34 cellular contexts compared by ENCODE assay signal in genomic region chr19:38412961-38413360, GRCh38. TPM values are rescaled to one million over a fixed set of nuclear protein-coding genes. Genes with fewer than 3 reads are reported as not detected.
"Had no signal": no experiment of that assay in that cellular context is flagged by ENCODE, and none has a peak within 500 bp of the region (broad histone marks: within the 10 kb centered on the region; RNA-seq: fewer than 3 reads in every experiment).

No MANE protein-coding gene starts in this region.

- H3K27ac Mint-ChIP-seq: activated naive CD8-positive, alpha-beta T cell; brain; mesothelial cell of epicardium; stimulated activated naive B cell treated with anti-CD40 and anti-IgM and Interleukin-4, amounts not matched to agents 10 μg/mL and 1 μg/mL and 100 μg/mL, for 72 hours; T-helper 1 cell treated with Interleukin-12 subunit alpha and Interleukin-12 subunit beta and Interleukin-4 antibody, amounts not matched to agents 30 μg/mL and 1 μg/mL, for 36 hours had no signal

- H3K36me3 ChIP-seq: adrenal gland, cardiac muscle cell, colonic mucosa, thyroid gland, vagina had no signal

- H3K9me3 ChIP-seq: adrenal gland, colonic mucosa, psoas muscle, stomach, thyroid gland, upper lobe of left lung, vagina had no signal

- H3K36me3 Mint-ChIP-seq: activated naive CD8-positive, alpha-beta T cell had no signal

- H3K4me3 ChIP-seq: adrenal gland, cardiac muscle cell, colonic mucosa, psoas muscle, smooth muscle cell, stomach, thyroid gland, upper lobe of left lung, vagina had no signal

- H3K9me3 Mint-ChIP-seq: brain; mesothelial cell of epicardium; naive thymus-derived CD4-positive, alpha-beta T cell; stimulated activated naive B cell treated with anti-CD40 and anti-IgM and Interleukin-4, amounts not matched to agents 10 μg/mL and 1 μg/mL and 100 μg/mL, for 72 hours; T-helper 1 cell treated with Interleukin-12 subunit alpha and Interleukin-12 subunit beta and Interleukin-4 antibody, amounts not matched to agents 30 μg/mL and 1 μg/mL, for 36 hours had no signal

- ATAC-seq: naive thymus-derived CD4-positive, alpha-beta T cell; psoas muscle; stimulated activated naive B cell treated with anti-CD40 and anti-IgM and Interleukin-4, amounts not matched to agents 10 μg/mL and 1 μg/mL and 100 μg/mL, for 72 hours had no signal

- H3K27me3 ChIP-seq: adrenal gland, cardiac muscle cell, colonic mucosa, thyroid gland, upper lobe of left lung, vagina had no signal

- H3K4me1 ChIP-seq: colonic mucosa, psoas muscle had no signal

- H3K4me3 Mint-ChIP-seq: activated naive CD8-positive, alpha-beta T cell; brain; mesothelial cell of epicardium; naive thymus-derived CD4-positive, alpha-beta T cell; stimulated activated naive B cell treated with anti-CD40 and anti-IgM and Interleukin-4, amounts not matched to agents 10 μg/mL and 1 μg/mL and 100 μg/mL, for 72 hours; T-helper 1 cell treated with Interleukin-12 subunit alpha and Interleukin-12 subunit beta and Interleukin-4 antibody, amounts not matched to agents 30 μg/mL and 1 μg/mL, for 36 hours had no signal

- H3K27ac ChIP-seq: adrenal gland, cardiac muscle cell, colonic mucosa, epithelial cell of prostate, parathyroid adenoma, psoas muscle, stomach, thyroid gland, upper lobe of left lung, vagina had no signal

- DNase-seq: activated CD4-positive, alpha-beta T cell treated with anti-CD3 and anti-CD28 coated beads for 48 hours; activated CD4-positive, alpha-beta T cell treated with anti-CD3 and anti-CD28 coated beads, Interleukin-2, amount 50 U/mL, for 48 hours; activated CD8-positive, alpha-beta memory T cell treated with anti-CD3 and anti-CD28 coated beads for 24 hours; activated effector memory CD4-positive, alpha-beta T cell treated with Interleukin-2 at 50 U/mL for 16 hours; activated naive CD4-positive, alpha-beta T cell treated with Interleukin-2 at 50 U/mL for 16 hours; adrenal gland; aorta; cerebellar nuclear complex; colonic mucosa; effector CD8-positive, alpha-beta T cell; islet precursor cell; mammary epithelial cell; naive thymus-derived CD4-positive, alpha-beta T cell; occipital lobe; psoas muscle; stimulated activated CD4-positive, alpha-beta T cell treated with anti-CD3 and anti-CD28 coated beads, Interleukin-1b, Interleukin-23, amount 100 ng/mL, for 48 hours; stimulated activated CD4-positive, alpha-beta T cell treated with anti-CD3 and anti-CD28 coated beads, Interleukin-4, amount 100 ng/mL, for 4 hours; stimulated activated CD8-positive, alpha-beta memory T cell treated with anti-CD3 and anti-CD28 coated beads, Interleukin-4, amount 100 ng/mL, for 48 hours; stimulated activated naive B cell treated with anti-CD40 and anti-IgM and Interleukin-4, amounts not matched to agents 10 μg/mL and 1 μg/mL and 100 μg/mL, for 72 hours; stomach; T-helper 9 cell; thyroid gland had no signal

- H3K27me3 Mint-ChIP-seq: activated naive CD8-positive, alpha-beta T cell; naive thymus-derived CD4-positive, alpha-beta T cell; stimulated activated naive B cell treated with anti-CD40 and anti-IgM and Interleukin-4, amounts not matched to agents 10 μg/mL and 1 μg/mL and 100 μg/mL, for 72 hours had no signal

RNA-seq across cellular contexts. Expression of gene RASGRP4, which starts 13.1 kb away (rescaled TPM):
- polyA plus RNA-seq: mammary epithelial cell, neural cell, smooth muscle cell had no signal

RNA-seq across cellular contexts. Expression of gene RYR1, which starts 20.5 kb away (rescaled TPM):
- polyA plus RNA-seq: naive thymus-derived CD4-positive, alpha-beta T cell had no signal

RNA-seq across cellular contexts. Expression of gene GGN, which starts 25.1 kb away (rescaled TPM):
- polyA plus RNA-seq: liver; mammary epithelial cell; naive thymus-derived CD4-positive, alpha-beta T cell had no signal
